ENCODE assay signal across 1 cellular context in the genomic region with DNA sequence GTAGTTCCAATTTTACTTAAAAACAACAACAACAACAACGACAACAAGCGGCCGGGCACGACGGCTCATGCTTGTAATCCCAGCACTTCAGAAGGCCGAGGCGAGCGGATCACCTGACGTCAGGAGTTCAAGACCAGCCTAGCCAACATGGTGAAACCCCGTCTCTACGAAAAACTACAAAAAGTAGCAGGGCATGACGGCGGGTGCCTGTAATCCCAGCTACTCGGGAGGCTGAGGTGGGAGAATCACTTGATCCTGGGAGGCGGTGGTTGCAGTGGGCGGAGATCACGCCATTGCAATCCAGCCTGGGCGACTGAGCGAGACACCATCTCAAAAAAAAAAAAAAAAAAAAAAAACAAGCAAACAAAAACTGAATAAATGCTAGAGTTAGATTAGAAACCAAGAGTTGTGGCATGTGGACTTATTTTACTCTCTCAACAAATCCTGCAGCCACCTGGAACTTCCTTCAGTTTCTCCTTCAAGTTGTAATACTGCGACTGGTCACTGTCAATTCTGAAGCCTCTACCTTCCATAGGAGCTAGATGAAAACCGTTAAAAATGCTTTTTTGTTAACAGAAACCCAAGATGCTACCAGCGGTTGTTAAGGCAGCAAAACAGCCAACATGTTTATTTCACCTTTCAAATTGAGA.
TF ChIP-seq lines count a peak whose summit lies in the region.

No MANE protein-coding gene starts in this region.

TF ChIP-seq in K562, 482 proteins besides CTCF, POLR2A, EP300 and RAD21:
- 0 out of 2 replicates have a peak, but pooled peaks have one; percentile 19 for TF ChIP-seq EGR1 (conservative IDR thresholded peaks at IDR 0.05)
- no peak for TF ChIP-seq ZNF224 (CRISPR knock-in tag; IDR thresholded peaks at IDR 0.05)
- TF ChIP-seq NKRF (IDR thresholded peaks at IDR 0.05; ENCODE audit: borderline replicate concordance): peak; percentile 23; the same call in 1 of the 2 replicates
- 0 out of 4 replicates have a peak, but pooled peaks have one; percentile 20 to 25 for TF ChIP-seq FOXK2 (conservative IDR thresholded peaks at IDR 0.05 in 1 of 2, IDR thresholded peaks at IDR 0.05 in 1 of 2; ENCODE audit: low read depth in 2 of 2)
- TF ChIP-seq, protein P1, sequence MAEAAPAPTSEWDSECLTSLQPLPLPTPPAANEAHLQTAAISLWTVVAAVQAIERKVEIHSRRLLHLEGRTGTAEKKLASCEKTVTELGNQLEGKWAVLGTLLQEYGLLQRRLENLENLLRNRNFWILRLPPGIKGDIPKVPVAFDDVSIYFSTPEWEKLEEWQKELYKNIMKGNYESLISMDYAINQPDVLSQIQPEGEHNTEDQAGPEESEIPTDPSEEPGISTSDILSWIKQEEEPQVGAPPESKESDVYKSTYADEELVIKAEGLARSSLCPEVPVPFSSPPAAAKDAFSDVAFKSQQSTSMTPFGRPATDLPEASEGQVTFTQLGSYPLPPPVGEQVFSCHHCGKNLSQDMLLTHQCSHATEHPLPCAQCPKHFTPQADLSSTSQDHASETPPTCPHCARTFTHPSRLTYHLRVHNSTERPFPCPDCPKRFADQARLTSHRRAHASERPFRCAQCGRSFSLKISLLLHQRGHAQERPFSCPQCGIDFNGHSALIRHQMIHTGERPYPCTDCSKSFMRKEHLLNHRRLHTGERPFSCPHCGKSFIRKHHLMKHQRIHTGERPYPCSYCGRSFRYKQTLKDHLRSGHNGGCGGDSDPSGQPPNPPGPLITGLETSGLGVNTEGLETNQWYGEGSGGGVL (CRISPR knock-in tag; IDR thresholded peaks at IDR 0.05): no peak
- TF ChIP-seq YY1 (IDR thresholded peaks at IDR 0.05; ENCODE audit: borderline replicate concordance in 1 of 3, control insufficient read depth in 1 of 3, extremely low read depth in 1 of 3, insufficient read depth in 3 of 3, insufficient read length in 1 of 3, insufficient replicate concordance in 2 of 3, low read depth in 1 of 3, low read length in 2 of 3): peak in 1 of 3 experiments; percentile 6
- TF ChIP-seq, protein P2, sequence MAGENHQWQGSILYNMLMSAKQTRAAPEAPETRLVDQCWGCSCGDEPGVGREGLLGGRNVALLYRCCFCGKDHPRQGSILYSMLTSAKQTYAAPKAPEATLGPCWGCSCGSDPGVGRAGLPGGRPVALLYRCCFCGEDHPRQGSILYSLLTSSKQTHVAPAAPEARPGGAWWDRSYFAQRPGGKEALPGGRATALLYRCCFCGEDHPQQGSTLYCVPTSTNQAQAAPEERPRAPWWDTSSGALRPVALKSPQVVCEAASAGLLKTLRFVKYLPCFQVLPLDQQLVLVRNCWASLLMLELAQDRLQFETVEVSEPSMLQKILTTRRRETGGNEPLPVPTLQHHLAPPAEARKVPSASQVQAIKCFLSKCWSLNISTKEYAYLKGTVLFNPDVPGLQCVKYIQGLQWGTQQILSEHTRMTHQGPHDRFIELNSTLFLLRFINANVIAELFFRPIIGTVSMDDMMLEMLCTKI (IDR thresholded peaks at IDR 0.05; ENCODE audit: partially characterized antibody): no peak
- TF ChIP-seq CBFA2T2 (conservative IDR thresholded peaks at IDR 0.05): no peak
